In the genomic region with DNA sequence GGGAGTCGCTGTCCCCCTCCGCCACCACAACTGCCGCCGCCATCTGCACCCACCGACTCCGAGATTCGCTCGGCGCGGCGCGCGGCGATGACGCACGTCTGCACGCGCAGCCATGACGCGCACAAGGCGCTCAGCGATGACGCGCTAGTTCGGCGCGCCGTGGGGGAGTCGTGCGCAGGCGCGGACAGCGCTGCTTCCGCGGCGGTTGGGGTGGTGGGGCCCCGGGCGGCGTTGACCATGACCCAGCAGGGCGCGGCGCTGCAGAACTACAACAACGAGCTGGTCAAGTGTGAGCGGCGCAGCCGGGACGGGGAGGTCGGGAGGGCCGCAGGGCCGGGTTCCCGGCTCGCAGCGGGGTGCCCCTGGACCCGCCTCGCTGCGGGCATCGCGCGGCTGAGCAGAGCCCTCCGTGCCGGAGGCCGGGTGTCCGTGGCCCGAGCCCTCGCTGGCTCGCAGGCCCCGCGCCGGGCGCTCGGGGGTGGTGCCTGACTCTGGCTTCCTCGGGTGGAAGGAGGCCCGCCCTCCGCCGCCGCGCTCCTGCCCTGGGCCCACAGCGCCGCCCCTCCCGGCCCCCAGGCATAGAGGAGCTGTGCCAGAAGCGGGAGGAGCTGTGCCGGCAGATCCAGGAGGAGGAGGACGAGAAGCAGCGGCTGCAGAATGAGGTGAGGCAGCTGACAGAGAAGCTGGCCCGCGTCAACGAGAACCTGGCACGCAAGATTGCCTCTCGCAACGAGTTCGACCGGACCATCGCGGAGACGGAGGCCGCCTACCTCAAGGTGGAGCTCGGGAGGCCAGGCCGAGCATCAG, we compare ENCODE assay signal across 8 cellular contexts. TPM values are rescaled to one million over a fixed set of nuclear protein-coding genes. Genes with fewer than 3 reads are reported as not detected.
DNase-seq lines count a peak whose midpoint lies in the region; ATAC-seq, FAIRE-seq and TF ChIP-seq lines count a peak whose summit lies in the region.

A gene with protein sequence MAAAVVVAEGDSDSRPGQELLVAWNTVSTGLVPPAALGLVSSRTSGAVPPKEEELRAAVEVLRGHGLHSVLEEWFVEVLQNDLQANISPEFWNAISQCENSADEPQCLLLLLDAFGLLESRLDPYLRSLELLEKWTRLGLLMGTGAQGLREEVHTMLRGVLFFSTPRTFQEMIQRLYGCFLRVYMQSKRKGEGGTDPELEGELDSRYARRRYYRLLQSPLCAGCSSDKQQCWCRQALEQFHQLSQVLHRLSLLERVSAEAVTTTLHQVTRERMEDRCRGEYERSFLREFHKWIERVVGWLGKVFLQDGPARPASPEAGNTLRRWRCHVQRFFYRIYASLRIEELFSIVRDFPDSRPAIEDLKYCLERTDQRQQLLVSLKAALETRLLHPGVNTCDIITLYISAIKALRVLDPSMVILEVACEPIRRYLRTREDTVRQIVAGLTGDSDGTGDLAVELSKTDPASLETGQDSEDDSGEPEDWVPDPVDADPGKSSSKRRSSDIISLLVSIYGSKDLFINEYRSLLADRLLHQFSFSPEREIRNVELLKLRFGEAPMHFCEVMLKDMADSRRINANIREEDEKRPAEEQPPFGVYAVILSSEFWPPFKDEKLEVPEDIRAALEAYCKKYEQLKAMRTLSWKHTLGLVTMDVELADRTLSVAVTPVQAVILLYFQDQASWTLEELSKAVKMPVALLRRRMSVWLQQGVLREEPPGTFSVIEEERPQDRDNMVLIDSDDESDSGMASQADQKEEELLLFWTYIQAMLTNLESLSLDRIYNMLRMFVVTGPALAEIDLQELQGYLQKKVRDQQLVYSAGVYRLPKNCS (minus strand): TSS at position 71 of the 807 bp plus-strand sequence. CDS start 28 bp downstream, at position 43.
A gene with protein sequence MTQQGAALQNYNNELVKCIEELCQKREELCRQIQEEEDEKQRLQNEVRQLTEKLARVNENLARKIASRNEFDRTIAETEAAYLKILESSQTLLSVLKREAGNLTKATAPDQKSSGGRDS (plus strand): TSS at position 187 of the 807 bp plus-strand sequence. CDS start 51 bp downstream, at position 238.

- TF ChIP-seq CTCF in WI38 (IDR thresholded peaks at IDR 0.05; ENCODE audit: low read depth, low read length) (peak; percentile 47; the same call in 1 of the 2 replicates), bronchial epithelial cell (IDR thresholded peaks at IDR 0.05; ENCODE audit: insufficient read depth, low read length, severe bottlenecking) (peak; percentile 72)

- ATAC-seq in GM18861 (IDR thresholded peaks at IDR 0.05; ENCODE audit: unreplicated experiment) (peak; percentile 79), HG03097 (IDR thresholded peaks at IDR 0.05; ENCODE audit: low FRiP score, unreplicated experiment) (peak; percentile 68)

- in situ Hi-C loops in ACHN (cut with HindIII; ENCODE audit: low pct_ligation_motif_present, low pct_unique_long_range_greater_than_20kb, low sequenced_read_pairs): no loop called here

- H3K4me3 ChIP-seq in WI38 (ENCODE audit: low read depth, low read length): peak within 1 kb of the TSS; percentile 82
- H3K4me3 ChIP-seq in bronchial epithelial cell (ENCODE audit: low read depth, low read length): peak within 1 kb of the TSS; percentile 55

- DNase-seq in ACHN: peak; percentile 91
- peak; percentile 96 for DNase-seq in NCI-H2227 (lab: John Stamatoyannopoulos, UW; ENCODE audit: unreplicated experiment)
- DNase-seq in bronchial epithelial cell (ENCODE audit: low read depth): peak; percentile 80
- DNase-seq in inferior parietal cortex (ENCODE audit: extremely low spot score): peak; percentile 93
- peak; percentile 87 to 88 for DNase-seq in stimulated activated CD4-positive, alpha-beta T cell treated with anti-CD3 and anti-CD28 coated beads, Interleukin-12 subunit alpha, Interleukin-12 subunit beta, amount 100 ng/mL, for 24 hours (ENCODE audit: low read depth in 2 of 2)

- H3K27me3 ChIP-seq in bronchial epithelial cell (ENCODE audit: control insufficient read depth, insufficient read depth, low read length): no peaks in the 10 kb centered on the region

- peaks cover 30% of the 10 kb centered on the region for H3K36me3 ChIP-seq in bronchial epithelial cell (ENCODE audit: control insufficient read depth, insufficient read depth, low read length)

- no peak for FAIRE-seq in bronchial epithelial cell (lab: Jason Lieb, UNC)

RNA-seq across cellular contexts. Expression of the first gene that starts in this region (rescaled TPM):
- total RNA-seq in bronchial epithelial cell: 20.5 and 23.2 TPM in 2 replicates

RNA-seq across cellular contexts. Expression of the second gene that starts in this region (rescaled TPM):
- 97.9 and 127 TPM in 2 replicates for total RNA-seq in bronchial epithelial cell

Comparison
In these comparisons a context has a peak if more than half of its experiments do, and no peak if none do; other contexts are left out.
1. Peak in every context shown above with its lines: DNase-seq, ATAC-seq and H3K4me3 ChIP-seq.